11 cellular contexts compared by ENCODE assay signal in the genomic region with DNA sequence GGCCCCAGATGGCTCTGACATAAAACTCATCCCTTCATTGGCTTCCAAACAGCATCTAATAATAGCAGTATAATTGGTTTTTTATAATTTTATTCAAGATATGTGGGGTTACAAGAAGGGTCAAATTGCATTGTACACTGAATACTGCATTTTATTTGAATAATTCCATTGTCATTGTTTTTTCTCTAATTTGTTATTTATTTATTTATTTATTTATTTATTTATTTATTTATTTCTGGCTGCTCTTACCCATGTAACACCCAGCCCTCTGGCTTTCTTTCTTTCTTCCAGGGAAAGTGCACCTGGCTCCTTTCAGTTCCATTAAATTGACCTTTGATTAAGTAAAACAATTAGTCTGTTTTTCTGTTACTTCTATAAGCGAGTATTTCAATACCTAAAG.
"Had no signal": no experiment of that assay in that cellular context is flagged by ENCODE, and none has a peak within 500 bp of the region (broad histone marks: within the 10 kb centered on the region; RNA-seq: fewer than 3 reads in every experiment).

No MANE protein-coding gene starts in this region.

- H2AFZ ChIP-seq: GM23248, GM23338 had no signal

- H3K9ac ChIP-seq: GM23248 had no signal

- H3K27ac ChIP-seq: GM23248 had no signal

- H3K4me2 ChIP-seq: GM23338 had no signal

- FAIRE-seq: H1, H54 had no signal

- H3K9me3 ChIP-seq: HAP-1 had no signal

- DNase-seq: GM23248, GOT3, H7, H9, HCEC 1CT, HFFc6 had no signal

- H3K4me3 ChIP-seq: GM23248, GM23338, HAP-1 had no signal

- ATAC-seq: GM23338, HCT116 had no signal

- H3K36me3 ChIP-seq: HAP-1 had no signal

- H3K4me1 ChIP-seq: HAP-1 had no signal
